In the genomic region with DNA sequence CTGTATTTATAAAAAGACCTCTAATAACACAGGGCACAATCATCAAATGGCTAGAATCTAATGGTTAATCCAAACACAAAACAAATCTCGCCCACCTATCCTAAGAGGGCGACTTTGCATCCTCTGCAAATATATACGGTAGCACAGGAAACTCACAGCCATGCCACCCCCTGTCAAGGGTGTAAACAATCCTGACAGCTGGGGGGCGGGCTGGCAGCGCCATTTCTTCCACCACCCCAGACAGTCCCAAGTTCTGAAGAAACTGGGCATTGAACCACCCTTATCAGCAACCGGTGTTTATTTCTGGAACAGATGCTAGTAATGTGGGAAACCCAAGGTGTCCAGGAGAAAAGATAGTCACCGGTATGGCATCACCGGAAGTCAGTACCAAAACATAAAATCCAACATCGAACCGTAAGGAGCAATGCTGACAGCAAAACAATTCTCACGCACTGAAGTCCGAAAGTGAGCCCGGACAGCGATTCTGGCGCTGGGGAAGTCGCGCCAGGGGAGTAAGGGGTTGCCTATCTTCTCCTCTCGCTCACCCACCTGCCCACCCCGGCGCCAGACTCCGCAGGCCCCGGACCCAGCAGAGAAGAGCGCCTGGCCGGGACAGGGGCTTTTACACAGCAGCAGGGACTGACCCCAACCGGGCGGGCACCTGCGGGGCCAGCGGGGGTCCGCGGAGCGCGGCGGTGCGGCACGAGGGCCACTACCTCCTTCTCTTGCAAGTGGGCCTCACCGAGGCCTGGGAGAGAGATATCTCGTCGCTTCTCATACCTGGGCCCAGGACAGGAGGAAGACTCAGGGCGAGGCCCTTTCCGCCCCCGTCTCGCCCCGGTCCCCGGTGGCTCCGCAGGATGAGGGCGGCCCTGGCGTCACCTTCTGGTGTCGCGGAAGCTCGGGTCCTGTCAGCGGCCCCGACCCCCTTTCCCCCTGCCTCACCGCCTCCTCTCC, we compare ENCODE assay signal across 1 cellular context.
A peak's percentile ranks its signal among the peaks of the same experiment; 100 is the strongest.
TF ChIP-seq lines count a peak whose summit lies in the region.

No MANE protein-coding gene starts in this region.

TF ChIP-seq in HepG2, 621 proteins besides CTCF, POLR2A, EP300 and RAD21 (continued from another document and continues in another):
- TF ChIP-seq, protein P1, sequence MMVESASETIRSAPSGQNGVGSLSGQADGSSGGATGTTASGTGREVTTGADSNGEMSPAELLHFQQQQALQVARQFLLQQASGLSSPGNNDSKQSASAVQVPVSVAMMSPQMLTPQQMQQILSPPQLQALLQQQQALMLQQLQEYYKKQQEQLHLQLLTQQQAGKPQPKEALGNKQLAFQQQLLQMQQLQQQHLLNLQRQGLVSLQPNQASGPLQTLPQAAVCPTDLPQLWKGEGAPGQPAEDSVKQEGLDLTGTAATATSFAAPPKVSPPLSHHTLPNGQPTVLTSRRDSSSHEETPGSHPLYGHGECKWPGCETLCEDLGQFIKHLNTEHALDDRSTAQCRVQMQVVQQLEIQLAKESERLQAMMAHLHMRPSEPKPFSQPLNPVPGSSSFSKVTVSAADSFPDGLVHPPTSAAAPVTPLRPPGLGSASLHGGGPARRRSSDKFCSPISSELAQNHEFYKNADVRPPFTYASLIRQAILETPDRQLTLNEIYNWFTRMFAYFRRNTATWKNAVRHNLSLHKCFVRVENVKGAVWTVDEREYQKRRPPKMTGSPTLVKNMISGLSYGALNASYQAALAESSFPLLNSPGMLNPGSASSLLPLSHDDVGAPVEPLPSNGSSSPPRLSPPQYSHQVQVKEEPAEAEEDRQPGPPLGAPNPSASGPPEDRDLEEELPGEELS (CRISPR knock-in tag; IDR thresholded peaks at IDR 0.05), result no peak
- TF ChIP-seq RXRA (CRISPR knock-in tag; IDR thresholded peaks at IDR 0.05), result no peak
- TF ChIP-seq, protein P2, sequence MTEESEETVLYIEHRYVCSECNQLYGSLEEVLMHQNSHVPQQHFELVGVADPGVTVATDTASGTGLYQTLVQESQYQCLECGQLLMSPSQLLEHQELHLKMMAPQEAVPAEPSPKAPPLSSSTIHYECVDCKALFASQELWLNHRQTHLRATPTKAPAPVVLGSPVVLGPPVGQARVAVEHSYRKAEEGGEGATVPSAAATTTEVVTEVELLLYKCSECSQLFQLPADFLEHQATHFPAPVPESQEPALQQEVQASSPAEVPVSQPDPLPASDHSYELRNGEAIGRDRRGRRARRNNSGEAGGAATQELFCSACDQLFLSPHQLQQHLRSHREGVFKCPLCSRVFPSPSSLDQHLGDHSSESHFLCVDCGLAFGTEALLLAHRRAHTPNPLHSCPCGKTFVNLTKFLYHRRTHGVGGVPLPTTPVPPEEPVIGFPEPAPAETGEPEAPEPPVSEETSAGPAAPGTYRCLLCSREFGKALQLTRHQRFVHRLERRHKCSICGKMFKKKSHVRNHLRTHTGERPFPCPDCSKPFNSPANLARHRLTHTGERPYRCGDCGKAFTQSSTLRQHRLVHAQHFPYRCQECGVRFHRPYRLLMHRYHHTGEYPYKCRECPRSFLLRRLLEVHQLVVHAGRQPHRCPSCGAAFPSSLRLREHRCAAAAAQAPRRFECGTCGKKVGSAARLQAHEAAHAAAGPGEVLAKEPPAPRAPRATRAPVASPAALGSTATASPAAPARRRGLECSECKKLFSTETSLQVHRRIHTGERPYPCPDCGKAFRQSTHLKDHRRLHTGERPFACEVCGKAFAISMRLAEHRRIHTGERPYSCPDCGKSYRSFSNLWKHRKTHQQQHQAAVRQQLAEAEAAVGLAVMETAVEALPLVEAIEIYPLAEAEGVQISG (CRISPR knock-in tag; IDR thresholded peaks at IDR 0.05), result 0 out of 2 replicates have a peak, but pooled peaks have one; percentile 20
- no peak for TF ChIP-seq SCMH1 (CRISPR knock-in tag; IDR thresholded peaks at IDR 0.05; ENCODE audit: borderline replicate concordance)
- no peak for TF ChIP-seq CEBPG (CRISPR knock-in tag; IDR thresholded peaks at IDR 0.05)
- TF ChIP-seq GZF1 (CRISPR knock-in tag; IDR thresholded peaks at IDR 0.05), result peak; percentile 93
- TF ChIP-seq, protein P3, sequence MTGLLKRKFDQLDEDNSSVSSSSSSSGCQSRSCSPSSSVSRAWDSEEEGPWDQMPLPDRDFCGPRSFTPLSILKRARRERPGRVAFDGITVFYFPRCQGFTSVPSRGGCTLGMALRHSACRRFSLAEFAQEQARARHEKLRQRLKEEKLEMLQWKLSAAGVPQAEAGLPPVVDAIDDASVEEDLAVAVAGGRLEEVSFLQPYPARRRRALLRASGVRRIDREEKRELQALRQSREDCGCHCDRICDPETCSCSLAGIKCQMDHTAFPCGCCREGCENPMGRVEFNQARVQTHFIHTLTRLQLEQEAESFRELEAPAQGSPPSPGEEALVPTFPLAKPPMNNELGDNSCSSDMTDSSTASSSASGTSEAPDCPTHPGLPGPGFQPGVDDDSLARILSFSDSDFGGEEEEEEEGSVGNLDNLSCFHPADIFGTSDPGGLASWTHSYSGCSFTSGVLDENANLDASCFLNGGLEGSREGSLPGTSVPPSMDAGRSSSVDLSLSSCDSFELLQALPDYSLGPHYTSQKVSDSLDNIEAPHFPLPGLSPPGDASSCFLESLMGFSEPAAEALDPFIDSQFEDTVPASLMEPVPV (CRISPR knock-in tag; IDR thresholded peaks at IDR 0.05), result peak; percentile 20; the same call in 1 of the 2 replicates
- TF ChIP-seq KLF9 (CRISPR knock-in tag; IDR thresholded peaks at IDR 0.05; ENCODE audit: low read depth), result no peak
- TF ChIP-seq WIZ (CRISPR knock-in tag; IDR thresholded peaks at IDR 0.05), result no peak
- TF ChIP-seq HOXA9 (CRISPR knock-in tag; IDR thresholded peaks at IDR 0.05; ENCODE audit: borderline replicate concordance), result no peak
- TF ChIP-seq ZNF747 (CRISPR knock-in tag; IDR thresholded peaks at IDR 0.05; ENCODE audit: borderline replicate concordance), result no peak
- TF ChIP-seq ZNF12 (CRISPR knock-in tag; IDR thresholded peaks at IDR 0.05), result no peak
- TF ChIP-seq ZFP36L1 (CRISPR knock-in tag; IDR thresholded peaks at IDR 0.05), result no peak
- TF ChIP-seq, protein P4, sequence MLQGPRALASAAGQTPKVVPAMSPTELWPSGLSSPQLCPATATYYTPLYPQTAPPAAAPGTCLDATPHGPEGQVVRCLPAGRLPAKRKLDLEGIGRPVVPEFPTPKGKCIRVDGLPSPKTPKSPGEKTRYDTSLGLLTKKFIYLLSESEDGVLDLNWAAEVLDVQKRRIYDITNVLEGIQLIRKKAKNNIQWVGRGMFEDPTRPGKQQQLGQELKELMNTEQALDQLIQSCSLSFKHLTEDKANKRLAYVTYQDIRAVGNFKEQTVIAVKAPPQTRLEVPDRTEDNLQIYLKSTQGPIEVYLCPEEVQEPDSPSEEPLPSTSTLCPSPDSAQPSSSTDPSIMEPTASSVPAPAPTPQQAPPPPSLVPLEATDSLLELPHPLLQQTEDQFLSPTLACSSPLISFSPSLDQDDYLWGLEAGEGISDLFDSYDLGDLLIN (CRISPR knock-in tag; IDR thresholded peaks at IDR 0.05; ENCODE audit: borderline replicate concordance), result no peak
- no peak for TF ChIP-seq ZNF343 (CRISPR knock-in tag; IDR thresholded peaks at IDR 0.05)
- TF ChIP-seq, protein P5, sequence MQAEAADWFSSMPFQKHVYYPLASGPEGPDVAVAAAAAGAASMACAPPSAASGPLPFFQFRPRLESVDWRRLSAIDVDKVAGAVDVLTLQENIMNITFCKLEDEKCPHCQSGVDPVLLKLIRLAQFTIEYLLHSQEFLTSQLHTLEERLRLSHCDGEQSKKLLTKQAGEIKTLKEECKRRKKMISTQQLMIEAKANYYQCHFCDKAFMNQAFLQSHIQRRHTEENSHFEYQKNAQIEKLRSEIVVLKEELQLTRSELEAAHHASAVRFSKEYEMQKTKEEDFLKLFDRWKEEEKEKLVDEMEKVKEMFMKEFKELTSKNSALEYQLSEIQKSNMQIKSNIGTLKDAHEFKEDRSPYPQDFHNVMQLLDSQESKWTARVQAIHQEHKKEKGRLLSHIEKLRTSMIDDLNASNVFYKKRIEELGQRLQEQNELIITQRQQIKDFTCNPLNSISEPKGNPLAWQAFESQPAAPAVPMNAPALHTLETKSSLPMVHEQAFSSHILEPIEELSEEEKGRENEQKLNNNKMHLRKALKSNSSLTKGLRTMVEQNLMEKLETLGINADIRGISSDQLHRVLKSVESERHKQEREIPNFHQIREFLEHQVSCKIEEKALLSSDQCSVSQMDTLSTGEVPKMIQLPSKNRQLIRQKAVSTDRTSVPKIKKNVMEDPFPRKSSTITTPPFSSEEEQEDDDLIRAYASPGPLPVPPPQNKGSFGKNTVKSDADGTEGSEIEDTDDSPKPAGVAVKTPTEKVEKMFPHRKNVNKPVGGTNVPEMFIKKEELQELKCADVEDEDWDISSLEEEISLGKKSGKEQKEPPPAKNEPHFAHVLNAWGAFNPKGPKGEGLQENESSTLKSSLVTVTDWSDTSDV (CRISPR knock-in tag; IDR thresholded peaks at IDR 0.05), result peak; percentile 79; the same call in 1 of the 2 replicates
- no peak for TF ChIP-seq ZNF205 (CRISPR knock-in tag; IDR thresholded peaks at IDR 0.05)
- TF ChIP-seq ZNF326 (CRISPR knock-in tag; IDR thresholded peaks at IDR 0.05; ENCODE audit: borderline replicate concordance), result no peak
- no peak for TF ChIP-seq RFX1 (IDR thresholded peaks at IDR 0.05)
- no peak for TF ChIP-seq REXO4 (CRISPR knock-in tag; IDR thresholded peaks at IDR 0.05; ENCODE audit: borderline replicate concordance)
- peak; percentile 58 for TF ChIP-seq HNRNPK (IDR thresholded peaks at IDR 0.05; ENCODE audit: low read depth, low read length, poor library complexity, severe bottlenecking)
- TF ChIP-seq, protein P6, sequence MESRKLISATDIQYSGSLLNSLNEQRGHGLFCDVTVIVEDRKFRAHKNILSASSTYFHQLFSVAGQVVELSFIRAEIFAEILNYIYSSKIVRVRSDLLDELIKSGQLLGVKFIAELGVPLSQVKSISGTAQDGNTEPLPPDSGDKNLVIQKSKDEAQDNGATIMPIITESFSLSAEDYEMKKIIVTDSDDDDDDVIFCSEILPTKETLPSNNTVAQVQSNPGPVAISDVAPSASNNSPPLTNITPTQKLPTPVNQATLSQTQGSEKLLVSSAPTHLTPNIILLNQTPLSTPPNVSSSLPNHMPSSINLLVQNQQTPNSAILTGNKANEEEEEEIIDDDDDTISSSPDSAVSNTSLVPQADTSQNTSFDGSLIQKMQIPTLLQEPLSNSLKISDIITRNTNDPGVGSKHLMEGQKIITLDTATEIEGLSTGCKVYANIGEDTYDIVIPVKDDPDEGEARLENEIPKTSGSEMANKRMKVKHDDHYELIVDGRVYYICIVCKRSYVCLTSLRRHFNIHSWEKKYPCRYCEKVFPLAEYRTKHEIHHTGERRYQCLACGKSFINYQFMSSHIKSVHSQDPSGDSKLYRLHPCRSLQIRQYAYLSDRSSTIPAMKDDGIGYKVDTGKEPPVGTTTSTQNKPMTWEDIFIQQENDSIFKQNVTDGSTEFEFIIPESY (CRISPR knock-in tag; IDR thresholded peaks at IDR 0.05), result no peak
- peak; percentile 20 for TF ChIP-seq RBM39 (IDR thresholded peaks at IDR 0.05; ENCODE audit: low read depth, low read length, poor library complexity, severe bottlenecking)
- no peak for TF ChIP-seq ZNF607 (CRISPR knock-in tag; IDR thresholded peaks at IDR 0.05; ENCODE audit: borderline replicate concordance)
- peak; percentile 65; the same call in 1 of the 2 replicates for TF ChIP-seq GABPB1 (CRISPR knock-in tag; IDR thresholded peaks at IDR 0.05)
- no peak for TF ChIP-seq ZNF605 (CRISPR knock-in tag; IDR thresholded peaks at IDR 0.05)
- TF ChIP-seq HES4 (CRISPR knock-in tag; IDR thresholded peaks at IDR 0.05; ENCODE audit: borderline replicate concordance), result no peak
- TF ChIP-seq CHD4 (IDR thresholded peaks at IDR 0.05; ENCODE audit: borderline replicate concordance, low read length), result no peak
- peak; percentile 44; the same call in 1 of the 2 replicates for TF ChIP-seq ZNF543 (CRISPR knock-in tag; IDR thresholded peaks at IDR 0.05)
- TF ChIP-seq, protein P7, sequence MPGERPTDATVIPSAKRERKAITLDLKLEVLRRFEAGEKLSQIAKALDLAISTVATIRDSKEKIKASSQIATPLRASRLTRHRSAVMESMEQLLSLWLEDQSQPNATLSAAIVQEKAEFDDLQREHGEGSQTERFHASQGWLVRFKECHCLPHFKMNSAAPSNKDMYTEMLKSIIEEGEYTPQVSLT (CRISPR knock-in tag; IDR thresholded peaks at IDR 0.05; ENCODE audit: borderline replicate concordance, low read depth), result no peak
- TF ChIP-seq PCBP1 (IDR thresholded peaks at IDR 0.05; ENCODE audit: borderline replicate concordance, low read depth, low read length), result 0 out of 2 replicates have a peak, but pooled peaks have one; percentile 21
- TF ChIP-seq KDM1A (CRISPR knock-in tag; IDR thresholded peaks at IDR 0.05), result no peak
- no peak for TF ChIP-seq MTF1 (CRISPR knock-in tag; IDR thresholded peaks at IDR 0.05)
- TF ChIP-seq, protein P8, sequence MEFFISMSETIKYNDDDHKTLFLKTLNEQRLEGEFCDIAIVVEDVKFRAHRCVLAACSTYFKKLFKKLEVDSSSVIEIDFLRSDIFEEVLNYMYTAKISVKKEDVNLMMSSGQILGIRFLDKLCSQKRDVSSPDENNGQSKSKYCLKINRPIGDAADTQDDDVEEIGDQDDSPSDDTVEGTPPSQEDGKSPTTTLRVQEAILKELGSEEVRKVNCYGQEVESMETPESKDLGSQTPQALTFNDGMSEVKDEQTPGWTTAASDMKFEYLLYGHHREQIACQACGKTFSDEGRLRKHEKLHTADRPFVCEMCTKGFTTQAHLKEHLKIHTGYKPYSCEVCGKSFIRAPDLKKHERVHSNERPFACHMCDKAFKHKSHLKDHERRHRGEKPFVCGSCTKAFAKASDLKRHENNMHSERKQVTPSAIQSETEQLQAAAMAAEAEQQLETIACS (CRISPR knock-in tag; IDR thresholded peaks at IDR 0.05), result no peak
- no peak for TF ChIP-seq ZNF567 (CRISPR knock-in tag; IDR thresholded peaks at IDR 0.05; ENCODE audit: borderline replicate concordance)
- TF ChIP-seq ASH2L (IDR thresholded peaks at IDR 0.05; ENCODE audit: insufficient read length, low read depth, low read length), result peak; percentile 57
- no peak for TF ChIP-seq REL (CRISPR knock-in tag; conservative IDR thresholded peaks at IDR 0.05)
- no peak for TF ChIP-seq ZNF124 (CRISPR knock-in tag; IDR thresholded peaks at IDR 0.05)
